17 cellular contexts compared by ENCODE assay signal in the genomic region with DNA sequence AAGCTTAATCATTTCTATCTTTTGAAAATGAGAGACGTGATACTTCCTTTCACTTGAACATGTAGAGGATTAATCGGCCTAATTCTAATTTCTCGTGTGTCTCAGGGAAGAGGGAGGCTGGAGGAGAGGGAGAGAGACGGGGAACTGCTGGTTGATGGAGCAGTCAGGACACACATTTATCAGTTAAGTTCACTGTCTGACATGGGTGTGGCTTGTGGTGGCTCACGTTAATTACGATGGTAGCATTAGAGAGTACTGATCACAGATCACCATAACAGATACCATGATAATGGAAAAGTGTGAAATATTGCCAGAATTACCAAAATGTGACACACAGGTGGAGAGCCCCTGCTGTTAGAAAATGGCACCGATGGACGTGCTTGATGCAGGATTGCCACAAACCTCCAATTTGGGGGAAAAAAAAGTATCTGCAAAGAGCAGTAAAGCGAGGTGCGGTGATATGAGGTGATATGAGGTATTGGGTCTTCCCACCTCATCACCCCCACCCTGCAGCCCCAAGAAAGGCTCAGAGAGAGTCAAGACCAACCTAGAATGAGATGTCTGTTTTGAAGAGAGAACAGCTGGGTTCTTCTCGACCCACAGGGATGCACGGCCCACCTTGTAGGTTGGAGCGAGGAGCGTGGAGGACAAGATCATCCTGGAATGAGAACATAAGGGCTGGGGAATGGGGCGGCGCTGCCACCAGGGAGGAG.
"Had no signal": no experiment of that assay in that cellular context is flagged by ENCODE, and none has a peak within 500 bp of the region (broad histone marks: within the 10 kb centered on the region; RNA-seq: fewer than 3 reads in every experiment).

No MANE protein-coding gene starts in this region.

- H3K4me3 Mint-ChIP-seq: activated B cell treated with CpG ODN at 0.5 μM for 24 hours; activated CD4-positive, alpha-beta T cell treated with anti-CD3 and anti-CD28 coated beads, Interleukin-2, amount 10 ng/mL, durations not matched to agents 24 days and 14 days; nephron; T-helper 17 cell had no signal

- H3K9me3 ChIP-seq: prostate gland, right lobe of liver had no signal

- H3K27me3 Mint-ChIP-seq: activated B cell treated with CpG ODN at 0.5 μM for 24 hours; activated CD4-positive, alpha-beta T cell treated with anti-CD3 and anti-CD28 coated beads, Interleukin-2, amount 10 ng/mL, durations not matched to agents 24 days and 14 days; T-helper 17 cell had no signal

- H3K36me3 ChIP-seq: cardiac muscle cell, esophagus muscularis mucosa, prostate gland, right lobe of liver, uterus had no signal

- H3K4me1 ChIP-seq: esophagus muscularis mucosa, prostate gland, right lobe of liver, tibial artery, uterus had no signal

- H3K4me2 ChIP-seq: hepatocyte had no signal

- H3K27ac ChIP-seq: cardiac muscle cell, esophagus muscularis mucosa, hepatocyte, prostate gland, right lobe of liver, spleen, tibial artery, uterus had no signal

- H3K27me3 ChIP-seq: cardiac muscle cell, esophagus muscularis mucosa, hepatocyte, right lobe of liver, spleen, tibial artery, uterus had no signal

- H3K4me3 ChIP-seq: cardiac muscle cell, esophagus muscularis mucosa, hepatocyte, prostate gland, right lobe of liver, spleen, tibial artery, uterus had no signal

- H3K27ac Mint-ChIP-seq: activated B cell treated with CpG ODN at 0.5 μM for 24 hours; activated CD4-positive, alpha-beta T cell treated with anti-CD3 and anti-CD28 coated beads, Interleukin-2, amount 10 ng/mL, durations not matched to agents 24 days and 14 days; nephron had no signal

- ATAC-seq: activated naive CD4-positive, alpha-beta T cell treated with anti-CD3 and anti-CD28 coated beads, Interleukin-2, amount 50 U/mL, for 72 hours; left lobe of liver; right lobe of liver; T-helper 17 cell had no signal

- H2AFZ ChIP-seq: hepatocyte had no signal

- DNase-seq: activated B cell treated with CpG ODN at 0.5 μM for 24 hours; activated CD4-positive, alpha-beta T cell treated with anti-CD3 and anti-CD28 coated beads, Interleukin-2, amount 10 ng/mL, durations not matched to agents 24 days and 14 days; activated gamma-delta T cell; activated T-cell treated with anti-CD3 and anti-CD28 coated beads for 4 hours; occipital lobe; right lobe of liver; T-helper 17 cell; tibial artery; uterus had no signal

- H3K4me1 Mint-ChIP-seq: nephron had no signal
